In the genomic region with DNA sequence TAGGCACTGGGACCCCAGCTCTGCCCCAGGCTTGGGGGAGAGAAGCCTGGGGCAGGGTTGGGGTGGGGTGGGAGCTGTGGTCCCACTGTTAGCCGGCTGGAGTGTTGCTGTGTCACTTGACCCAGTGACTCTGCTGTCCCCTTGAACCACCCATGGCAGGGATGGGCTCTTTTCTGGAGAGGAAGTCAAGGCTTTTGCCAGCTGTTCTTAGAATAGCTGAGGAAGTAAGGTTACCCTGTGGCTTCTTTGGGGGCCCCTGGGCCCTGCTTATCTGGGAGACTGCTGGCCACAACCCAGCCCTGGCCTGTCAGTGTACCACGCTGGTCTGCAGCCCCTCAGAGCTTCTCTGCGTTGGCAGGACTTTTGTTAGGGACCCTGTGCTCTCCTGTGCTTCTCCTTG, we compare ENCODE assay signal across 1 cellular context.
TF ChIP-seq lines count a peak whose summit lies in the region.

No MANE protein-coding gene starts in this region.

TF ChIP-seq in K562, 482 proteins besides CTCF, POLR2A, EP300 and RAD21:
- TF ChIP-seq, protein P1, sequence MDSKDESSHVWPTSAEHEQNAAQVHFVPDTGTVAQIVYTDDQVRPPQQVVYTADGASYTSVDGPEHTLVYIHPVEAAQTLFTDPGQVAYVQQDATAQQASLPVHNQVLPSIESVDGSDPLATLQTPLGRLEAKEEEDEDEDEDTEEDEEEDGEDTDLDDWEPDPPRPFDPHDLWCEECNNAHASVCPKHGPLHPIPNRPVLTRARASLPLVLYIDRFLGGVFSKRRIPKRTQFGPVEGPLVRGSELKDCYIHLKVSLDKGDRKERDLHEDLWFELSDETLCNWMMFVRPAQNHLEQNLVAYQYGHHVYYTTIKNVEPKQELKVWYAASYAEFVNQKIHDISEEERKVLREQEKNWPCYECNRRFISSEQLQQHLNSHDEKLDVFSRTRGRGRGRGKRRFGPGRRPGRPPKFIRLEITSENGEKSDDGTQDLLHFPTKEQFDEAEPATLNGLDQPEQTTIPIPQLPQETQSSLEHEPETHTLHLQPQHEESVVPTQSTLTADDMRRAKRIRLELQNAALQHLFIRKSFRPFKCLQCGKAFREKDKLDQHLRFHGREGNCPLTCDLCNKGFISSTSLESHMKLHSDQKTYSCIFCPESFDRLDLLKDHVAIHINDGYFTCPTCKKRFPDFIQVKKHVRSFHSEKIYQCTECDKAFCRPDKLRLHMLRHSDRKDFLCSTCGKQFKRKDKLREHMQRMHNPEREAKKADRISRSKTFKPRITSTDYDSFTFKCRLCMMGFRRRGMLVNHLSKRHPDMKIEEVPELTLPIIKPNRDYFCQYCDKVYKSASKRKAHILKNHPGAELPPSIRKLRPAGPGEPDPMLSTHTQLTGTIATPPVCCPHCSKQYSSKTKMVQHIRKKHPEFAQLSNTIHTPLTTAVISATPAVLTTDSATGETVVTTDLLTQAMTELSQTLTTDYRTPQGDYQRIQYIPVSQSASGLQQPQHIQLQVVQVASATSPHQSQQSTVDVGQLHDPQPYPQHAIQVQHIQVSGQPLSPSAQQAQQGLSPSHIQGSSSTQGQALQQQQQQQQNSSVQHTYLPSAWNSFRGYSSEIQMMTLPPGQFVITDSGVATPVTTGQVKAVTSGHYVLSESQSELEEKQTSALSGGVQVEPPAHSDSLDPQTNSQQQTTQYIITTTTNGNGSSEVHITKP (IDR thresholded peaks at IDR 0.05; ENCODE audit: partially characterized antibody) = no peak
- TF ChIP-seq KLF16 (IDR thresholded peaks at IDR 0.05) (no peak), SPI1 (IDR thresholded peaks at IDR 0.05; ENCODE audit: borderline replicate concordance, low read depth, low read length) (peak; percentile 50; the same call in 1 of the 2 replicates), ERF (CRISPR knock-in tag; IDR thresholded peaks at IDR 0.05) (no peak)
